In the genomic region with DNA sequence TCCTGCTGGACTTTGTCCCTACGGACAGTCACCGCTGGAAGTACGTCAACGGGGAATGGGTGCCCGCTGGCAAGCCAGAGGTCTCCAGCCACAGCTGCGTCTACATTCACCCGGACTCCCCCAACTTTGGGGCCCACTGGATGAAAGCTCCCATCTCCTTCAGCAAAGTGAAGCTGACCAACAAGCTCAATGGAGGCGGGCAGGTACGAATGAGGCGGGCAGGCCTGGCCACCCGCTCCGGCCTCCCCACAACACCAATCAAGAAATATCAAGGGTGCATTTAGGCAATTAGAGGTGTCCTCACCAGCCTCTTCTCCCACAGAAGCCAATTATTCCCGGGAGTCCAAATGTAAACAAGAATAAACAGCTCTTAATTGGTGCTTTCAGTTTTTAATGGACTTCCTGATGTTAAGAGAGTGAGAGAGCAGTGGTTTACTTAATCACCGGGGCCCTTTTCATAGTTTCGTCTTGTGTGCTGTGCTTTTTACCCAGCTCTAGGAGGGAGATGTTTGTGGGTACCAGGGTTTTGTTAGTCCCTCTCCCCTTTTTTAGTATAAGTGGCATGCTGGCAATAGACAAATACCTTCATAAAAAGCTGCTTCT, we compare ENCODE assay signal across 1 cellular context.
TF ChIP-seq lines count a peak whose summit lies in the region.

No MANE protein-coding gene starts in this region.

TF ChIP-seq in HEK293, 187 proteins besides CTCF, POLR2A, EP300 and RAD21:
- TF ChIP-seq ZBTB21 (tag by site-specific recombination; IDR thresholded peaks at IDR 0.05), result no peak
- peak; percentile 54 for TF ChIP-seq ZNF133 (tag by site-specific recombination; IDR thresholded peaks at IDR 0.05)
- peak; percentile 56; the same call in 1 of the 2 replicates for TF ChIP-seq OSR2 (tag by site-specific recombination; IDR thresholded peaks at IDR 0.05)
- TF ChIP-seq PRDM6 (tag by site-specific recombination; IDR thresholded peaks at IDR 0.05), result 0 out of 2 replicates have a peak, but pooled peaks have one; percentile 16
TF ChIP-seq in HEK293: peak in this region for 3.
